9 cellular contexts compared by ENCODE assay signal in genomic region chr7:69564454-69565417, GRCh38. TPM values are rescaled to one million over a fixed set of nuclear protein-coding genes. Genes with fewer than 3 reads are reported as not detected.
DNase-seq lines count a peak whose midpoint lies in the region; ATAC-seq and TF ChIP-seq lines count a peak whose summit lies in the region.
"Had no signal": no experiment of that assay in that cellular context is flagged by ENCODE, and none has a peak within 500 bp of the region (broad histone marks: within the 10 kb centered on the region; RNA-seq: fewer than 3 reads in every experiment).

No MANE protein-coding gene starts in this region.

- in situ Hi-C loops in SK-MEL-5 (cut with HindIII; ENCODE audit: low pct_unique_long_range_greater_than_20kb, low sequenced_read_pairs): no loop called here

- H3K4me1 ChIP-seq in ascending aorta (no peaks in the 10 kb centered on the region), PC-3 (ENCODE audit: insufficient read depth, low read length) (no peaks in the 10 kb centered on the region)
- H3K4me1 ChIP-seq: foreskin keratinocyte had no signal

- no peak overlapping the region for H2AFZ ChIP-seq in PC-3 (ENCODE audit: low read length)

- H3K9me3 ChIP-seq in ascending aorta (no peaks in the 10 kb centered on the region), PC-3 (ENCODE audit: low read length) (0 out of 2 replicates have a peak, but pooled peaks cover 5% of the 10 kb centered on the region)

- no peaks in the 10 kb centered on the region for H3K9me2 ChIP-seq in PC-3 (replicated peaks; ENCODE audit: low read length)

- H3K27me3 ChIP-seq in ascending aorta (no peaks in the 10 kb centered on the region), PC-3 (ENCODE audit: low read length) (no peaks in the 10 kb centered on the region)
- H3K27me3 ChIP-seq: foreskin keratinocyte had no signal

- no TSS peak for BruUV-seq in PC-3 (replicated peaks; lab: Mats Ljungman, UMichigan)

- H3K27ac ChIP-seq in ascending aorta (no peak overlapping the region), PC-3 (ENCODE audit: low read length) (no peak overlapping the region)
- H3K27ac ChIP-seq: foreskin keratinocyte had no signal

- no peaks in the 10 kb centered on the region for H3F3A ChIP-seq in PC-3 (ENCODE audit: low read length, unreplicated experiment)

- TF ChIP-seq CTCF in ascending aorta (IDR thresholded peaks at IDR 0.05): no peak
- no peak for TF ChIP-seq CTCF in PC-3 (conservative IDR thresholded peaks at IDR 0.05; ENCODE audit: low read depth, low read length)

- ATAC-seq in GM19035 (IDR thresholded peaks at IDR 0.05; ENCODE audit: unreplicated experiment) (peak; percentile 73), HG03520 (IDR thresholded peaks at IDR 0.05; ENCODE audit: unreplicated experiment) (peak; percentile 50), PC-3 (no peak)
- ATAC-seq: foreskin keratinocyte had no signal

- H3K79me2 ChIP-seq in PC-3 (ENCODE audit: low read length): no peaks in the 10 kb centered on the region

- peak; percentile 45 for DNase-seq in SK-MEL-5 (ENCODE audit: low read depth, low spot score)
- peak; percentile 79 for DNase-seq in midbrain (lab: John Stamatoyannopoulos, UW)
- DNase-seq in ascending aorta (ENCODE audit: low spot score in 2 of 2): no peak
- no peak for DNase-seq in GM19240 (ENCODE audit: insufficient read length, low spot score)
- DNase-seq in PC-3: no peak
- no peak for DNase-seq in GDM1 (lab: John Stamatoyannopoulos, UW)

- H4K20me1 ChIP-seq in PC-3 (ENCODE audit: low read length): no peaks in the 10 kb centered on the region

- intact Hi-C loops in ascending aorta (cut with DNase I): no loop called here
- intact Hi-C loops in PC-3 (cut with micrococcal nuclease): no loop called here

- no peak overlapping the region for H3K4me3 ChIP-seq in ascending aorta
- H3K4me3 ChIP-seq in PC-3 (ENCODE audit: low read length): no peak overlapping the region

- POLR2A ChIA-PET in PC-3 (lab: Charles Lee; ENCODE audit: unreplicated experiment): no interaction called here

- CTCF ChIA-PET in PC-3 (lab: Charles Lee): no interaction called here

- no peak overlapping the region for H3K9ac ChIP-seq in PC-3 (ENCODE audit: low read length)

- H3K4me2 ChIP-seq in PC-3 (ENCODE audit: low read length): no peak overlapping the region

- H3K36me3 ChIP-seq in ascending aorta (no peaks in the 10 kb centered on the region), PC-3 (ENCODE audit: low read depth, low read length) (no peaks in the 10 kb centered on the region)

RNA-seq across cellular contexts. Expression of gene AUTS2, which starts 33.5 kb away (rescaled TPM):
- total RNA-seq in SK-MEL-5 (2014; rRNA removed; shearing (Covaris generic)): 0.11 and 0.37 TPM in 2 replicates
- 2.7 and 3.5 TPM in 2 replicates for polyA plus RNA-seq in SK-MEL-5 (2015; cell fraction: cytosol; rRNA removed)
- 2.7 and 3.2 TPM in 2 replicates for polyA plus RNA-seq in SK-MEL-5 (2015; cell fraction: nucleus; rRNA removed)
- total RNA-seq in ascending aorta (90.4 TPM), PC-3 (2014; rRNA removed) (not detected in 2 replicates)

Comparison
In these comparisons a context has a peak if more than half of its experiments do, and no peak if none do; other contexts are left out.
1. DNase-seq: peak in SK-MEL-5 (single experiment) and midbrain (single experiment); none in ascending aorta (0 of 2), GM19240 (single experiment), PC-3 (single experiment) and GDM1 (single experiment).
2. RNA of gene AUTS2, which starts 33.5 kb away (total RNA-seq): 90.4 TPM in ascending aorta (single experiment); 0.11 to 0.37 TPM in SK-MEL-5 and not detected in PC-3; every median in the first group is over 10 times any median in the second.